In the genomic region with DNA sequence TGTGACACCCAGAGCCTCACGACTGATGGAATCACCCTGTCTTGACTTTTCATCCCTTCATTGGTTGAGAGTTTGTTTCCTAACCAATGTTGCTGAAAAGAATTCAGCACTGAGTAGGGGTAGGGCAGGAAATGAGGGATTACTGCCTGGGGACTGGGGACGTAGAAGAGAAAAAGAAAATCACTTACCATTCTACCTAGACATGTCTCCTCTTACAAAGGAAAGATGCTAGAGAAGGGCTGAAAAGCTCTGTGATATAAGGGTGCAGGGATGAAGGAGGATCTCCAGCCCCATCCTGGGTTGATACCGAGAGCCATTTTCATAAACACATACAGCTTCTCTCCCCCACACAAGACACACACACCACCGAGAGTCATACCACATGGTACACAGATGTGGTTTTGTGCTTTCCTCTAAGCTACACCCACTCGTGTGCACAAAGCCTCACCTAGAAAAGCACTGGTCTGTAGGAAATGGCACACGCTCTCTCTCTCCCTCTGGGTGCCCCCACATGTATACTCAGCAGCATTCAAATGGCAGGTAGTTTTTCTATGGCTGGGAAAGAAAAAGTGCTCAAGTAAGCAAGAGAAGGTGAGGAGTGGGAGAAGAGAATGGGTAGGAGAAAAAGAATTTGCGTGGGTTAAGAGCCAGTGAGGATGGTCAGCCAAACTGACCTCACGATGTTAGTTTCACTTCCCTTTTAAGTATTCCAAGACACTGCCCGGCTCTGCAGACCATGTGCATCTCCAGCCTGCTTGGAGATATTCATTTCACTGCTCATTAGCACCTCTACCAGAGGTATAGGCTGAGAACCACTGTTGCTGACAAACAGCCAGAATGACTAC, we compare ENCODE assay signal across 8 cellular contexts.
DNase-seq lines count a peak whose midpoint lies in the region; ATAC-seq lines count a peak whose summit lies in the region.

No MANE protein-coding gene starts in this region.

- peaks cover 16 to 30% (median 20%) of the 10 kb centered on the region in 4 donors for H3K4me1 Mint-ChIP-seq in CD4-positive, alpha-beta memory T cell
- H3K4me1 Mint-ChIP-seq in activated T-helper 2 cell treated with anti-CD3 and anti-CD28 coated beads, Interferon-gamma antibody, Interleukin-2, Interleukin-4, amounts not matched to agents 10 μg/mL and 5 μg/mL and 100 μg/mL, durations not matched to agents 14 hours and 24 hours and 36 hours (ENCODE audit: low read depth) = peaks cover 15% of the 10 kb centered on the region

- H3K4me3 Mint-ChIP-seq in CD4-positive, alpha-beta memory T cell = peak overlapping the region; percentile 73 to 88 (median 80)
- peak overlapping the region; percentile 23 for H3K4me3 Mint-ChIP-seq in activated T-helper 2 cell treated with anti-CD3 and anti-CD28 coated beads, Interferon-gamma antibody, Interleukin-2, Interleukin-4, amounts not matched to agents 10 μg/mL and 5 μg/mL and 100 μg/mL, durations not matched to agents 14 hours and 24 hours and 36 hours (ENCODE audit: low read depth)

- peaks cover 1 to 10% of the 10 kb centered on the region in 2 donors for H3K36me3 Mint-ChIP-seq in CD4-positive, alpha-beta memory T cell
- no peaks in the 10 kb centered on the region for H3K36me3 Mint-ChIP-seq in activated T-helper 2 cell treated with anti-CD3 and anti-CD28 coated beads, Interferon-gamma antibody, Interleukin-2, Interleukin-4, amounts not matched to agents 10 μg/mL and 5 μg/mL and 100 μg/mL, durations not matched to agents 14 hours and 24 hours and 36 hours (ENCODE audit: low read depth)

- POLR2A ChIA-PET in CD4-positive, alpha-beta memory T cell (lab: Charles Lee; ENCODE audit: partially characterized antibody) = interaction anchor here (0.8 to 1.4 kb wide), 4 partner anchors 123 to 305 kb away, joined by 3 to 7 read pairs (median 4); partner anchors contain the start of genes CYREN and TMEM140

- ATAC-seq in HG02763 (IDR thresholded peaks at IDR 0.05; ENCODE audit: unreplicated experiment) (peak; percentile 70), left colon (no peak)

- no peaks in the 10 kb centered on the region for H3K27me3 ChIP-seq in CD4-positive, alpha-beta memory T cell (ENCODE audit: insufficient read depth, low read length)

- H3K4me3 ChIP-seq in CD4-positive, alpha-beta memory T cell (ENCODE audit: low read length in 2 of 2) = peak overlapping the region in 1 of 2 donors; percentile 32

- peaks cover 0 to 3% (median 0%) of the 10 kb centered on the region in 8 donors for H3K9me3 Mint-ChIP-seq in CD4-positive, alpha-beta memory T cell
- no peaks in the 10 kb centered on the region for H3K9me3 Mint-ChIP-seq in activated T-helper 2 cell treated with anti-CD3 and anti-CD28 coated beads, Interferon-gamma antibody, Interleukin-2, Interleukin-4, amounts not matched to agents 10 μg/mL and 5 μg/mL and 100 μg/mL, durations not matched to agents 14 hours and 24 hours and 36 hours

- peak; percentile 39 to 60 (median 48) for DNase-seq in CD4-positive, alpha-beta memory T cell
- DNase-seq in activated T-helper 2 cell treated with anti-CD3 and anti-CD28 coated beads, Interferon-gamma antibody, Interleukin-2, Interleukin-4, amounts not matched to agents 10 μg/mL and 5 μg/mL and 100 μg/mL, durations not matched to agents 14 hours and 24 hours and 36 hours (ENCODE audit: low spot score) = peak; percentile 24
- DNase-seq in iPS-NIHi7 (ENCODE audit: extremely low spot score) = peak; percentile 23
- DNase-seq in stimulated activated naive CD4-positive, alpha-beta T cell treated with Interleukin-2 at 50 U/mL for 16 hours (lab: John Stamatoyannopoulos, UW) = peak; percentile 6
- no peak for DNase-seq in SIG-M5 (lab: John Stamatoyannopoulos, UW)
- DNase-seq in left colon = no peak
- DNase-seq in NCI-H187 treated with DMSO at 0.1 percent for 48 hours (lab: John Stamatoyannopoulos, UW) = no peak

- peak overlapping the region; percentile 58 to 91 (median 90) for H3K27ac Mint-ChIP-seq in CD4-positive, alpha-beta memory T cell
- peak overlapping the region; percentile 53 for H3K27ac Mint-ChIP-seq in activated T-helper 2 cell treated with anti-CD3 and anti-CD28 coated beads, Interferon-gamma antibody, Interleukin-2, Interleukin-4, amounts not matched to agents 10 μg/mL and 5 μg/mL and 100 μg/mL, durations not matched to agents 14 hours and 24 hours and 36 hours

- H3K27ac ChIP-seq in CD4-positive, alpha-beta memory T cell (ENCODE audit: low read depth, low read length) = no peak overlapping the region

- H3K27me3 Mint-ChIP-seq in CD4-positive, alpha-beta memory T cell = peaks cover 0 to 4% of the 10 kb centered on the region in 2 donors
- no peaks in the 10 kb centered on the region for H3K27me3 Mint-ChIP-seq in activated T-helper 2 cell treated with anti-CD3 and anti-CD28 coated beads, Interferon-gamma antibody, Interleukin-2, Interleukin-4, amounts not matched to agents 10 μg/mL and 5 μg/mL and 100 μg/mL, durations not matched to agents 14 hours and 24 hours and 36 hours (ENCODE audit: low read depth)

- intact Hi-C loops in CD4-positive, alpha-beta memory T cell (cut with micrococcal nuclease) = loop anchor here (5.0 to 10.0 kb wide), 2 partner anchors 220 to 307 kb away; partner anchors contain the start of genes BPGM and CYREN
- intact Hi-C loops in activated T-helper 2 cell treated with anti-CD3 and anti-CD28 coated beads, Interferon-gamma antibody, Interleukin-2, Interleukin-4, amounts not matched to agents 10 μg/mL and 5 μg/mL and 100 μg/mL, durations not matched to agents 14 hours and 24 hours and 36 hours (cut with micrococcal nuclease) = loop anchor here (5.0 kb wide), 1 partner anchor 37 kb away; no protein-coding TSS in a partner anchor
- intact Hi-C loops in left colon (cut with DNase I, micrococcal nuclease) = no loop called here

- CTCF ChIA-PET in CD4-positive, alpha-beta memory T cell (lab: Charles Lee; ENCODE audit: partially characterized antibody) = interaction anchor here (0.9 kb wide), 1 partner anchor 48 kb away, joined by 3 read pairs; no protein-coding TSS in a partner anchor

- H3K4me1 ChIP-seq in CD4-positive, alpha-beta memory T cell (ENCODE audit: insufficient read depth, low read length) = peaks cover 12% of the 10 kb centered on the region

- H3K36me3 ChIP-seq in CD4-positive, alpha-beta memory T cell (ENCODE audit: insufficient read depth, low read length) = no peaks in the 10 kb centered on the region

- H3K9me3 ChIP-seq in CD4-positive, alpha-beta memory T cell (ENCODE audit: control insufficient read depth in 1 of 2, low read length in 2 of 2) = no peaks in the 10 kb centered on the region

Comparison
In these comparisons a context has a peak if more than half of its experiments do, and no peak if none do; other contexts are left out.
1. DNase-seq: peak in CD4-positive, alpha-beta memory T cell (5 of 5), activated T-helper 2 cell treated with anti-CD3 and anti-CD28 coated beads, Interferon-gamma antibody, Interleukin-2, Interleukin-4, amounts not matched to agents 10 μg/mL and 5 μg/mL and 100 μg/mL, durations not matched to agents 14 hours and 24 hours and 36 hours (single experiment), iPS-NIHi7 (single experiment) and stimulated activated naive CD4-positive, alpha-beta T cell treated with Interleukin-2 at 50 U/mL for 16 hours (single experiment); none in SIG-M5 (single experiment), left colon (0 of 2) and NCI-H187 treated with DMSO at 0.1 percent for 48 hours (single experiment).
2. intact Hi-C loops: an anchor here in CD4-positive, alpha-beta memory T cell (5.0 to 10.0 kb wide) and activated T-helper 2 cell treated with anti-CD3 and anti-CD28 coated beads, Interferon-gamma antibody, Interleukin-2, Interleukin-4, amounts not matched to agents 10 μg/mL and 5 μg/mL and 100 μg/mL, durations not matched to agents 14 hours and 24 hours and 36 hours (5.0 kb wide); none called in left colon.